ENCODE assay signal across 12 cellular contexts in genomic region chr4:37758226-37758625, GRCh38.
DNase-seq lines count a peak whose midpoint lies in the region; ATAC-seq and TF ChIP-seq lines count a peak whose summit lies in the region.
"Had no signal": no experiment of that assay in that cellular context is flagged by ENCODE, and none has a peak within 500 bp of the region (broad histone marks: within the 10 kb centered on the region; RNA-seq: fewer than 3 reads in every experiment).

No MANE protein-coding gene starts in this region.

- peaks cover 0 to 38% (median 4%) of the 10 kb centered on the region in 12 donors for H3K4me1 ChIP-seq in heart left ventricle
- H3K4me1 ChIP-seq in gastrocnemius medialis, result no peaks in the 10 kb centered on the region

- H3K4me3 ChIP-seq in GM12865 (ENCODE audit: low read depth, low read length), result no peak overlapping the region
- H3K4me3 ChIP-seq in heart left ventricle, result no peak overlapping the region
- no peak overlapping the region for H3K4me3 ChIP-seq in skeletal muscle cell (ENCODE audit: low read depth, low read length)
- H3K4me3 ChIP-seq in gastrocnemius medialis, result no peak overlapping the region
- H3K4me3 ChIP-seq: vagina had no signal

- no peak for TF ChIP-seq CTCF in GM12865 (IDR thresholded peaks at IDR 0.05; ENCODE audit: insufficient read depth, low read depth, low read length, missing control alignments)
- no peak for TF ChIP-seq CTCF in heart left ventricle (IDR thresholded peaks at IDR 0.05)
- TF ChIP-seq CTCF in gastrocnemius medialis (IDR thresholded peaks at IDR 0.05 in 4 of 5, conservative IDR thresholded peaks at IDR 0.05 in 1 of 5), result no peak

- TF ChIP-seq POLR2A in heart left ventricle (IDR thresholded peaks at IDR 0.05) (no peak), gastrocnemius medialis (IDR thresholded peaks at IDR 0.05) (no peak)

- H3K9me3 ChIP-seq in heart left ventricle (no peaks in the 10 kb centered on the region), gastrocnemius medialis (no peaks in the 10 kb centered on the region)
- H3K9me3 ChIP-seq: vagina had no signal

- in situ Hi-C loops in gastrocnemius medialis (cut with MboI; ENCODE audit: low sequenced_read_pairs in 4 of 4), result no loop called here

- H3K27ac ChIP-seq in heart left ventricle, result peak overlapping the region in 4 of 12 donors; percentile 13 to 80 (median 34)
- no peak overlapping the region for H3K27ac ChIP-seq in gastrocnemius medialis
- H3K27ac ChIP-seq: vagina had no signal

- ATAC-seq in heart left ventricle (peak; percentile 13 to 81 (median 70)), SK-N-SH treated with all-trans-retinoic acid at 6 μM for 48 hours (no peak), gastrocnemius medialis (no peak), GM21381 (IDR thresholded peaks at IDR 0.05; ENCODE audit: unreplicated experiment) (no peak)
- ATAC-seq: esophagus mucosa had no signal

- H3K36me3 ChIP-seq in heart left ventricle, result no peaks in the 10 kb centered on the region
- H3K36me3 ChIP-seq in gastrocnemius medialis, result no peaks in the 10 kb centered on the region
- H3K36me3 ChIP-seq: vagina had no signal

- intact Hi-C loops in heart left ventricle (cut with DNase I) (no loop called here), gastrocnemius medialis (cut with DNase I; ENCODE audit: low total_unique reads) (no loop called here)

- 26 to 57% (median 46%) methylated on average over 1 of the region's 1 CpG for WGBS in heart left ventricle, 4 donors

- DNase-seq in GM12865 (ENCODE audit: low read depth), result peak; percentile 18
- peak; percentile 93 for DNase-seq in SKM-1 (lab: John Stamatoyannopoulos, UW; ENCODE audit: unreplicated experiment)
- peak in 2 of 5 donors; percentile 17 to 55 for DNase-seq in heart left ventricle
- DNase-seq in skeletal muscle cell (ENCODE audit: low read depth), result peak; percentile 55
- DNase-seq in stimulated activated CD4-positive, alpha-beta T cell treated with anti-CD3 and anti-CD28 coated beads, Interleukin-4, amount 100 ng/mL, for 1 hour, result no peak
- no peak for DNase-seq in gastrocnemius medialis
- DNase-seq: activated CD8-positive, alpha-beta memory T cell treated with anti-CD3 and anti-CD28 coated beads, Interleukin-2, amount 50 U/mL, for 4 hours; small intestine had no signal

- H3K27me3 ChIP-seq in heart left ventricle (no peaks in the 10 kb centered on the region), gastrocnemius medialis (no peaks in the 10 kb centered on the region)
- H3K27me3 ChIP-seq: vagina had no signal

TF ChIP-seq in SK-N-SH treated with all-trans-retinoic acid at 6 μM for 48 hours, 23 proteins besides CTCF, POLR2A, EP300 and RAD21:
- TF ChIP-seq CSRNP3 (CRISPR knock-in tag; IDR thresholded peaks at IDR 0.05) (no peak), RARB (CRISPR knock-in tag; IDR thresholded peaks at IDR 0.05) (no peak), ISL1 (CRISPR knock-in tag; IDR thresholded peaks at IDR 0.05) (no peak), ESRRG (CRISPR knock-in tag; IDR thresholded peaks at IDR 0.05) (no peak), OSR1 (CRISPR knock-in tag; IDR thresholded peaks at IDR 0.05) (no peak), ZNF565 (CRISPR knock-in tag; conservative IDR thresholded peaks at IDR 0.05; ENCODE audit: low read depth) (no peak), BACH2 (CRISPR knock-in tag; IDR thresholded peaks at IDR 0.05; ENCODE audit: borderline replicate concordance) (no peak), ZNF70 (CRISPR knock-in tag; IDR thresholded peaks at IDR 0.05) (no peak), PPARA (CRISPR knock-in tag; IDR thresholded peaks at IDR 0.05; ENCODE audit: borderline replicate concordance) (no peak)

Comparison
In these comparisons a context has a peak if more than half of its experiments do, and no peak if none do; other contexts are left out.
1. DNase-seq: peak in GM12865 (single experiment), SKM-1 (single experiment) and skeletal muscle cell (single experiment); none in stimulated activated CD4-positive, alpha-beta T cell treated with anti-CD3 and anti-CD28 coated beads, Interleukin-4, amount 100 ng/mL, for 1 hour (single experiment) and gastrocnemius medialis (0 of 2).
2. ATAC-seq: peak in heart left ventricle (4 of 4); none in SK-N-SH treated with all-trans-retinoic acid at 6 μM for 48 hours (single experiment), gastrocnemius medialis (0 of 2) and GM21381 (single experiment).